In the genomic region with DNA sequence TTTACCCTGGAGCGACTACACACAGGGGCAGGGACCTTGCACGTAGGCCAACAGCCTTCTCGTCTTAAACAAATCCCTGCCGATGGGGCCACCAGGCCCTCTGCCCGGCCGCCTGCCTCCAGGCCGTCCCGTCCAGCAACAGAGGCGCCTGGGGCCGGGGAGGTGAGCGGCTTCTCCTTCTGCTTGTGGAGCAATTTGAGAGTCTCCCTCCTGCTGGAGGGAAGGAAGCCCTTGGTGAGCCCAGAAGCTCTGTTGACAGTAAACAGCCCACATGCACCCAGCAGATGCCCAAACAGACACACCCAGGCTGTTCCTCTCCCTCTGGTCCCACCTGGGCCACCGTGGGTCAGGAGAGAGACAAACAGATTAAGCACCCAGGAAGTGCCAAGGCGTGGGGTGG, we compare ENCODE assay signal across 17 cellular contexts. TPM values are rescaled to one million over a fixed set of nuclear protein-coding genes. Genes with fewer than 3 reads are reported as not detected.
DNase-seq lines count a peak whose midpoint lies in the region; ATAC-seq and TF ChIP-seq lines count a peak whose summit lies in the region.
"Had no signal": no experiment of that assay in that cellular context is flagged by ENCODE, and none has a peak within 500 bp of the region (broad histone marks: within the 10 kb centered on the region; RNA-seq: fewer than 3 reads in every experiment).

No MANE protein-coding gene starts in this region.

- H3K18ac ChIP-seq in IMR-90 (ENCODE audit: low read depth, low read length): no peak overlapping the region

- H3K27me3 ChIP-seq in IMR-90 (ENCODE audit: control insufficient read depth, insufficient read depth, low read length) (no peaks in the 10 kb centered on the region), parathyroid adenoma (ENCODE audit: control insufficient read depth, insufficient read depth, low read length) (no peaks in the 10 kb centered on the region), SJCRH30 (no peaks in the 10 kb centered on the region)
- H3K27me3 ChIP-seq: SJSA1 had no signal

- CTCF ChIA-PET in IMR-90 (lab: Yijun Ruan, JAX): no interaction called here

- no peaks in the 10 kb centered on the region for H3K9me3 ChIP-seq in IMR-90 (ENCODE audit: control insufficient read depth, insufficient read depth, low read length)
- H3K9me3 ChIP-seq in parathyroid adenoma (ENCODE audit: control insufficient read depth, low read length): no peaks in the 10 kb centered on the region
- H3K9me3 ChIP-seq in SJCRH30 (replicated peaks): no peaks in the 10 kb centered on the region
- H3K9me3 ChIP-seq: A549, SJSA1 had no signal

- DNase-seq in COR-L47 (lab: John Stamatoyannopoulos, UW): peak; percentile 3
- DNase-seq in IMR-90: no peak
- peak; percentile 78 for DNase-seq in islet precursor cell
- DNase-seq in SJCRH30: no peak
- no peak for DNase-seq in GOT3 (lab: John Stamatoyannopoulos, UW)
- DNase-seq in NCI-H2196 (lab: John Stamatoyannopoulos, UW; ENCODE audit: unreplicated experiment): no peak
- DNase-seq: CD4-positive, alpha-beta memory T cell; KBM-7; NCI-H1105; NCI-H2029 treated with DMSO at 0.1 percent for 48 hours; NCI-H524 treated with DMSO at 0.1 percent for 48 hours; NCI-H82 had no signal

- no peak overlapping the region for H2AK5ac ChIP-seq in IMR-90 (ENCODE audit: low read depth, low read length)

- H3K23ac ChIP-seq in IMR-90 (ENCODE audit: low read depth, low read length): no peak overlapping the region

- no peak overlapping the region for H3K4ac ChIP-seq in IMR-90 (ENCODE audit: low read depth, low read length)

- no peak overlapping the region for H3K14ac ChIP-seq in IMR-90 (replicated peaks; ENCODE audit: low read depth, low read length)

- H3K9me1 ChIP-seq in IMR-90 (ENCODE audit: insufficient read depth, low read length): no peaks in the 10 kb centered on the region

- no peak overlapping the region for H4K8ac ChIP-seq in IMR-90 (ENCODE audit: low read depth in 2 of 2, low read length in 2 of 2)

- H3K56ac ChIP-seq in IMR-90 (ENCODE audit: extremely low read depth, insufficient read depth, low read length): no peak overlapping the region

- no peak overlapping the region for H2BK15ac ChIP-seq in IMR-90 (ENCODE audit: low read depth, low read length)

- POLR2A ChIA-PET in IMR-90 (lab: Charles Lee; ENCODE audit: unreplicated experiment): no interaction called here

- H4K5ac ChIP-seq in IMR-90 (ENCODE audit: low read depth, low read length): no peak overlapping the region

- H3K9ac ChIP-seq in IMR-90 (ENCODE audit: low read depth, low read length): no peak overlapping the region
- no peak overlapping the region for H3K9ac ChIP-seq in parathyroid adenoma

- no peak overlapping the region for H2AK9ac ChIP-seq in IMR-90 (replicated peaks; ENCODE audit: low read depth, low read length, poor library complexity)

- H2BK20ac ChIP-seq in IMR-90 (ENCODE audit: low read depth, low read length): no peak overlapping the region

- H3K4me2 ChIP-seq in IMR-90 (ENCODE audit: low read depth, low read length) (no peak overlapping the region), parathyroid adenoma (ENCODE audit: low read length) (no peak overlapping the region)
- H3K4me2 ChIP-seq: A549 had no signal

- H3K27ac ChIP-seq in IMR-90 (ENCODE audit: insufficient read depth, low read length) (no peak overlapping the region), parathyroid adenoma (peak overlapping the region; percentile 60), SJCRH30 (no peak overlapping the region)
- H3K27ac ChIP-seq: SJSA1 had no signal

- peak overlapping the region; percentile 32 for H2AFZ ChIP-seq in IMR-90 (replicated peaks; ENCODE audit: low read length, poor library complexity)
- H2AFZ ChIP-seq in parathyroid adenoma: peak overlapping the region; percentile 45

- no peaks in the 10 kb centered on the region for H4K20me1 ChIP-seq in IMR-90 (ENCODE audit: insufficient read depth, low read length)

- dilution Hi-C loops in IMR-90 (cut with HindIII; ENCODE audit: low sequenced_read_pairs, unreplicated experiment): no loop called here

- ATAC-seq in IMR-90 (ENCODE audit: low read depth) (no peak), esophagus mucosa (no peak)
- ATAC-seq: A549, Panc1 had no signal

- H3K36me3 ChIP-seq in IMR-90 (ENCODE audit: control insufficient read depth, insufficient read depth, low read length) (no peaks in the 10 kb centered on the region), parathyroid adenoma (ENCODE audit: control insufficient read depth, insufficient read depth, low read length) (no peaks in the 10 kb centered on the region), SJCRH30 (no peaks in the 10 kb centered on the region)
- H3K36me3 ChIP-seq: SJSA1 had no signal

- no peak for TF ChIP-seq RAD21 in IMR-90 (IDR thresholded peaks at IDR 0.05; ENCODE audit: low read length)

- no peak overlapping the region for H4K91ac ChIP-seq in IMR-90 (ENCODE audit: insufficient read depth, low read depth, low read length)

- in situ Hi-C loops in IMR-90 (cut with MboI; ENCODE audit: low sequenced_read_pairs): no loop called here

- no peak for TF ChIP-seq POLR2A in IMR-90 (IDR thresholded peaks at IDR 0.05; ENCODE audit: low read depth, low read length)

- peaks cover 18% of the 10 kb centered on the region for H3K79me2 ChIP-seq in parathyroid adenoma

- BruUV-seq in IMR-90 (replicated peaks; lab: Mats Ljungman, UMichigan): no TSS peak

- no peak overlapping the region for H2BK120ac ChIP-seq in IMR-90 (ENCODE audit: low read depth, low read length)

- no peak overlapping the region for H2BK5ac ChIP-seq in IMR-90 (ENCODE audit: low read depth, low read length, poor library complexity, severe bottlenecking)

- TF ChIP-seq CTCF in IMR-90 (conservative IDR thresholded peaks at IDR 0.05; ENCODE audit: low read depth, low read length) (no peak), parathyroid adenoma (IDR thresholded peaks at IDR 0.05) (no peak)

- peaks cover 3% of the 10 kb centered on the region; the same call in 1 of the 2 replicates for H3K4me1 ChIP-seq in IMR-90 (ENCODE audit: control insufficient read depth, insufficient read depth, low read length)
- peaks cover 16% of the 10 kb centered on the region for H3K4me1 ChIP-seq in parathyroid adenoma
- H3K4me1 ChIP-seq in SJCRH30: no peaks in the 10 kb centered on the region

- intact Hi-C loops in IMR-90 (cut with micrococcal nuclease): no loop called here

- no peak overlapping the region for H3K4me3 ChIP-seq in IMR-90 (ENCODE audit: insufficient read depth, low read depth, low read length)
- no peak overlapping the region for H3K4me3 ChIP-seq in parathyroid adenoma (ENCODE audit: low read depth, low read length)
- H3K4me3 ChIP-seq in SJCRH30: no peak overlapping the region
- H3K4me3 ChIP-seq: A549, SJSA1 had no signal

- no peaks in the 10 kb centered on the region for H3K79me1 ChIP-seq in IMR-90 (ENCODE audit: low read depth in 1 of 2, low read length in 2 of 2)

- WGBS in IMR-90 (ENCODE audit: extremely low coverage in 2 of 2, insufficient read length in 1 of 2), 2 experiments: 100% methylated on average over 1 of the region's 13 CpGs; no CpG with 5 or more reads in 1 of the 2 experiments

TF ChIP-seq in IMR-90, 13 proteins besides CTCF, POLR2A, EP300 and RAD21:
- TF ChIP-seq NFE2L2 (IDR thresholded peaks at IDR 0.05; ENCODE audit: low read depth, low read length) (no peak), FOS (IDR thresholded peaks at IDR 0.05; ENCODE audit: low read depth, low read length) (no peak), RFX5 (IDR thresholded peaks at IDR 0.05; ENCODE audit: low read depth, low read length) (no peak), BHLHE40 (IDR thresholded peaks at IDR 0.05; ENCODE audit: low read depth, low read length) (no peak), MAFK (IDR thresholded peaks at IDR 0.05; ENCODE audit: low read depth, low read length) (no peak), SMC3 (IDR thresholded peaks at IDR 0.05; ENCODE audit: low read depth, low read length) (no peak)
- TF ChIP-seq, protein P1, sequence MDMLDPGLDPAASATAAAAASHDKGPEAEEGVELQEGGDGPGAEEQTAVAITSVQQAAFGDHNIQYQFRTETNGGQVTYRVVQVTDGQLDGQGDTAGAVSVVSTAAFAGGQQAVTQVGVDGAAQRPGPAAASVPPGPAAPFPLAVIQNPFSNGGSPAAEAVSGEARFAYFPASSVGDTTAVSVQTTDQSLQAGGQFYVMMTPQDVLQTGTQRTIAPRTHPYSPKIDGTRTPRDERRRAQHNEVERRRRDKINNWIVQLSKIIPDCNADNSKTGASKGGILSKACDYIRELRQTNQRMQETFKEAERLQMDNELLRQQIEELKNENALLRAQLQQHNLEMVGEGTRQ (IDR thresholded peaks at IDR 0.05; ENCODE audit: low read depth, low read length): no peak

RNA-seq across cellular contexts. Expression of a gene that starts 8.1 kb away (rescaled TPM):
- 3.3 and 3.8 TPM in 2 replicates for total RNA-seq in IMR-90 (2012; rRNA removed)
- polyA plus RNA-seq in IMR-90 (2012; rRNA removed): 9.0 and 10.3 TPM in 2 replicates
- 6.7 and 12.6 TPM in 2 replicates for polyA plus RNA-seq in IMR-90 (2012; cell fraction: cytosol; rRNA removed)
- polyA plus RNA-seq in IMR-90 (2012; cell fraction: nucleus; rRNA removed; ENCODE audit: low replicate concordance): 6.9 and 14.7 TPM in 2 replicates
- 3.6 TPM for total RNA-seq in esophagus mucosa
- 0.63 and 0.66 TPM in 2 replicates for total RNA-seq in SJCRH30 (2014; rRNA removed; shearing (Covaris generic))

RNA-seq across cellular contexts. Expression of a gene that starts 25.0 kb away (rescaled TPM):
- total RNA-seq in IMR-90 (2012; rRNA removed) (0.18 and 0.28 TPM in 2 replicates), esophagus mucosa (2.3 TPM)
- 0.34 and 0.43 TPM in 2 replicates for polyA plus RNA-seq in IMR-90 (2012; rRNA removed)
- 0.13 and 0.40 TPM in 2 replicates for polyA plus RNA-seq in IMR-90 (2012; cell fraction: cytosol; rRNA removed)
- 2.4 and 4.2 TPM in 2 replicates for polyA plus RNA-seq in IMR-90 (2012; cell fraction: nucleus; rRNA removed; ENCODE audit: low replicate concordance)
- 0.06 and 0.13 TPM in 2 replicates for total RNA-seq in SJCRH30 (2014; rRNA removed; shearing (Covaris generic))

RNA-seq across cellular contexts. Expression of a gene that starts 29.2 kb away (rescaled TPM):
- total RNA-seq in IMR-90 (2012; rRNA removed) (3.9 TPM in 2 replicates), esophagus mucosa (5.3 TPM)
- 6.0 and 7.3 TPM in 2 replicates for polyA plus RNA-seq in IMR-90 (2012; rRNA removed)
- 4.0 and 6.5 TPM in 2 replicates for polyA plus RNA-seq in IMR-90 (2012; cell fraction: cytosol; rRNA removed)
- polyA plus RNA-seq in IMR-90 (2012; cell fraction: nucleus; rRNA removed; ENCODE audit: low replicate concordance): 9.0 and 11.3 TPM in 2 replicates
- total RNA-seq in SJCRH30 (2014; rRNA removed; shearing (Covaris generic)): 0.28 and 0.67 TPM in 2 replicates

RNA-seq across cellular contexts. Expression of a gene that starts 57.9 kb away (rescaled TPM):
- total RNA-seq in IMR-90 (2012; rRNA removed): 19.2 and 25.8 TPM in 2 replicates
- polyA plus RNA-seq in IMR-90 (2012; rRNA removed): 33.1 and 40.1 TPM in 2 replicates
- polyA plus RNA-seq in IMR-90 (2012; cell fraction: cytosol; rRNA removed): 17.9 and 28.0 TPM in 2 replicates
- polyA plus RNA-seq in IMR-90 (2012; cell fraction: nucleus; rRNA removed; ENCODE audit: low replicate concordance): 15.2 and 50.9 TPM in 2 replicates
- 94.4 TPM for total RNA-seq in esophagus mucosa
- total RNA-seq in SJCRH30 (2014; rRNA removed; shearing (Covaris generic)): 17.2 and 21.5 TPM in 2 replicates

Comparison
In these comparisons a context has a peak if more than half of its experiments do, and no peak if none do; other contexts are left out.
1. DNase-seq: peak in COR-L47 (single experiment) and islet precursor cell (single experiment); none in IMR-90 (single experiment), SJCRH30 (0 of 2), GOT3 (single experiment) and NCI-H2196 (single experiment).